Comparison of ENCODE assay signal across 31 cellular contexts in the genomic region with DNA sequence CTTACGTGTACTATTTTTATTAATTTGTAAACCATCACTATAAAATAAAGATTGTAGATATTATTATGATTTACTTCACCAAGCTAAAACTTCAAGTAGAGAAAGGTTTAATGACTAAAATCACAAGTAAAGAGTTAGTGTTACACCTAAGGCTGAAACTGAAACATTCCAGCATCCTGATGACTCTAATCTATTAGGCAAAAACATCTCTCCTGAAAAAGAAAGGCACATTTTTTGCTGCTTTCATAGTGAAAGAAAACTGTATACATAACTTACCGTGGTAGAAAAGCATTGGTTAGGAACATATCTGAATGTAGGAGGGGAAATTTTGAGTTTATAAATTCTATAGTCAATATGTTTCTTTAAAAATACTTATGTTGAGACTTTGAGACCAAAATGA.
"Had no signal": no experiment of that assay in that cellular context is flagged by ENCODE, and none has a peak within 500 bp of the region (broad histone marks: within the 10 kb centered on the region; RNA-seq: fewer than 3 reads in every experiment).

No MANE protein-coding gene starts in this region.

- H3K4me3 ChIP-seq: colonic mucosa, esophagus muscularis mucosa, gastroesophageal sphincter, heart left ventricle, hepatocyte, lung, mucosa of descending colon, neural progenitor cell, right lobe of liver, smooth muscle cell, suprapubic skin, transverse colon, upper lobe of right lung, uterus had no signal

- H3K4me1 ChIP-seq: colonic mucosa, esophagus muscularis mucosa, foreskin keratinocyte, gastroesophageal sphincter, heart left ventricle, parathyroid adenoma, right lobe of liver, suprapubic skin, transverse colon, upper lobe of right lung, uterus had no signal

- H3K4me1 Mint-ChIP-seq: neural progenitor cell had no signal

- H3K36me3 ChIP-seq: colonic mucosa, esophagus muscularis mucosa, gastroesophageal sphincter, neural progenitor cell, right lobe of liver, suprapubic skin, transverse colon, upper lobe of right lung, uterus had no signal

- ATAC-seq: foreskin keratinocyte; gastroesophageal sphincter; heart left ventricle; left lobe of liver; mucosa of descending colon; natural killer cell treated with Interleukin-12 subunit alpha and Interleukin-12 subunit beta and Interleukin-15 and Interleukin-18, amount 100 ng/mL, for 72 hours; right lobe of liver; upper lobe of right lung had no signal

- H3K27me3 ChIP-seq: colonic mucosa, esophagus muscularis mucosa, foreskin keratinocyte, gastroesophageal sphincter, heart left ventricle, hepatocyte, neural progenitor cell, right lobe of liver, suprapubic skin, transverse colon, upper lobe of right lung, uterus had no signal

- H3K27me3 Mint-ChIP-seq: dendritic cell treated with granulocyte-macrophage colony-stimulating factor and Interleukin-4, amounts not matched to agents 40 ng/mL and 50 ng/mL, for 4 days; naive B cell; natural killer cell treated with Interleukin-12 subunit alpha and Interleukin-12 subunit beta and Interleukin-15 and Interleukin-18, amount 100 ng/mL, for 72 hours; progenitor cell of endocrine pancreas; stimulated activated naive CD8-positive, alpha-beta T cell treated with anti-CD3 and anti-CD28 coated beads, Interleukin-15, Interleukin-2, amounts not matched to agents 100 ng/mL and 50 ng/mL, for 24 hours had no signal

- H3K4me3 Mint-ChIP-seq: dendritic cell treated with granulocyte-macrophage colony-stimulating factor and Interleukin-4, amounts not matched to agents 40 ng/mL and 50 ng/mL, for 4 days; endodermal cell; mesothelial cell of epicardium; naive B cell; natural killer cell treated with Interleukin-12 subunit alpha and Interleukin-12 subunit beta and Interleukin-15 and Interleukin-18, amount 100 ng/mL, for 72 hours; neural progenitor cell; stimulated activated naive CD8-positive, alpha-beta T cell treated with anti-CD3 and anti-CD28 coated beads, Interleukin-15, Interleukin-2, amounts not matched to agents 100 ng/mL and 50 ng/mL, for 24 hours had no signal

- H3K79me2 ChIP-seq: hepatocyte, parathyroid adenoma had no signal

- H3K9me3 Mint-ChIP-seq: dendritic cell treated with granulocyte-macrophage colony-stimulating factor and Interleukin-4, amounts not matched to agents 40 ng/mL and 50 ng/mL, for 4 days; mesothelial cell of epicardium; natural killer cell treated with Interleukin-12 subunit alpha and Interleukin-12 subunit beta and Interleukin-15 and Interleukin-18, amount 100 ng/mL, for 72 hours; neural progenitor cell; stimulated activated naive CD8-positive, alpha-beta T cell treated with anti-CD3 and anti-CD28 coated beads, Interleukin-15, Interleukin-2, amounts not matched to agents 100 ng/mL and 50 ng/mL, for 24 hours had no signal

- H3K27ac ChIP-seq: colonic mucosa, esophagus muscularis mucosa, foreskin keratinocyte, gastroesophageal sphincter, heart left ventricle, hepatocyte, neural progenitor cell, parathyroid adenoma, right lobe of liver, suprapubic skin, transverse colon, upper lobe of right lung, uterus had no signal

- H2AFZ ChIP-seq: hepatocyte, neural progenitor cell, parathyroid adenoma had no signal

- H3K27ac Mint-ChIP-seq: dendritic cell treated with granulocyte-macrophage colony-stimulating factor and Interleukin-4, amounts not matched to agents 40 ng/mL and 50 ng/mL, for 4 days; endodermal cell; mesothelial cell of epicardium; natural killer cell treated with Interleukin-12 subunit alpha and Interleukin-12 subunit beta and Interleukin-15 and Interleukin-18, amount 100 ng/mL, for 72 hours; neural progenitor cell had no signal

- H3K4me2 ChIP-seq: hepatocyte, neural progenitor cell, smooth muscle cell had no signal

- H3K36me3 Mint-ChIP-seq: mesothelial cell of epicardium; natural killer cell treated with Interleukin-12 subunit alpha and Interleukin-12 subunit beta and Interleukin-15 and Interleukin-18, amount 100 ng/mL, for 72 hours; neural progenitor cell had no signal

- DNase-seq: colonic mucosa; effector CD8-positive, alpha-beta T cell; endodermal cell; foreskin keratinocyte; heart left ventricle; kidney; mesenchymal stem cell; mucosa of descending colon; naive B cell; right lobe of liver; stimulated activated CD4-positive, alpha-beta T cell treated with anti-CD3 and anti-CD28 coated beads, Interleukin-12 subunit alpha, Interleukin-12 subunit beta, amount 100 ng/mL, for 4 hours; stimulated activated CD4-positive, alpha-beta T cell treated with anti-CD3 and anti-CD28 coated beads, Interleukin-1b, Interleukin-23, amount 100 ng/mL, for 48 hours; stimulated activated CD4-positive, alpha-beta T cell treated with anti-CD3 and anti-CD28 coated beads, Interleukin-4, amount 100 ng/mL, for 1 hour; stimulated activated CD8-positive, alpha-beta memory T cell treated with anti-CD3 and anti-CD28 coated beads, Interleukin-4, amount 100 ng/mL, for 48 hours; transverse colon; upper lobe of right lung; uterus had no signal

- H3K9ac ChIP-seq: neural progenitor cell, parathyroid adenoma had no signal

- H3K9me3 ChIP-seq: colonic mucosa, esophagus muscularis mucosa, gastroesophageal sphincter, heart left ventricle, mucosa of descending colon, right lobe of liver, suprapubic skin, transverse colon, upper lobe of right lung, uterus had no signal
